ENCODE assay signal across 26 cellular contexts in the genomic region with DNA sequence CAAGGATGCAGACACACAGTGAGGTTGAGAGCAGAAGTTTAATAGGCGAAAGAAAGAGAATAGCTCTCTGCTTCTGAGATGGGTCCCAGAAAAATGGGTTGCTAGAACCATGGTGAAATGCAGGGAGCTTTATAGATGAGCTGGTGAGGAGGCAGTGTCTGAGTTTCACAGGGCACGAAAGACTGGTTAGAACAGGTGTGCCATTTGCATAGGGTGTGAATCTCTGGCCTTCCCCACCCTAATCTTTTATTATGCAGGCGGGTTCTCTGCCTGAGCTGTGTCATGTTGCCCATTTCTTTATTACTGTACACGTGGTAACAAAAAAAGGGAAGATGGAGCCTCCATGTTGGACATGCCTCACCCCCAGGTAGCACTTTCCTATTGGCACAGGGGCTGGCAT.
"Had no signal": no experiment of that assay in that cellular context is flagged by ENCODE, and none has a peak within 500 bp of the region (broad histone marks: within the 10 kb centered on the region; RNA-seq: fewer than 3 reads in every experiment).

No MANE protein-coding gene starts in this region.

- FAIRE-seq: islet of Langerhans, pancreas, TTC549 had no signal

- DNase-seq: activated CD4-positive, alpha-beta T cell treated with anti-CD3 and anti-CD28 coated beads, Interleukin-2, amount 10 ng/mL, durations not matched to agents 7 days and 5 days; activated CD4-positive, CD25-positive, alpha-beta regulatory T cell treated with anti-CD3 and anti-CD28 coated beads, Interleukin-2, amount 50 U/mL, for 72 hours; activated CD8-positive, alpha-beta T cell treated with anti-CD3 and anti-CD28 coated beads, Interleukin-2, amount 10 ng/mL, durations not matched to agents 7 days and 5 days; activated T-cell treated with anti-CD3 and anti-CD28 coated beads, Interleukin-2, amount 50 U/mL, for 1 hour; adrenal gland; brain microvascular endothelial cell; central memory CD4-positive, alpha-beta T cell; dorsolateral prefrontal cortex; effector memory CD8-positive, alpha-beta T cell; heart left ventricle; left cardiac atrium; mesenchymal stem cell; nephron progenitor cell; pancreas; psoas muscle; stimulated activated CD4-positive, alpha-beta T cell treated with anti-CD3 and anti-CD28 coated beads, Interleukin-12 subunit alpha, Interleukin-12 subunit beta, amount 100 ng/mL, for 4 hours; stimulated activated naive CD8-positive, alpha-beta T cell treated with anti-CD3 and anti-CD28 coated beads, Interleukin-15, amount 100 ng/mL, for 72 hours; tibial artery; uterus; WERI-Rb-1 had no signal

- H3K4me1 ChIP-seq: adrenal gland, ascending aorta, heart left ventricle, pancreas, psoas muscle, right atrium auricular region, tibial artery, uterus had no signal

- ATAC-seq: activated CD8-positive, alpha-beta T cell treated with anti-CD3 and anti-CD28 coated beads, Interleukin-2, amount 10 ng/mL, durations not matched to agents 7 days and 5 days; activated naive CD4-positive, alpha-beta T cell treated with anti-CD3 and anti-CD28 coated beads, Interleukin-2, amount 50 U/mL, for 72 hours; effector memory CD8-positive, alpha-beta T cell; heart left ventricle; left cardiac atrium; pancreas; psoas muscle; stimulated activated effector memory CD8-positive, alpha-beta T cell treated with anti-CD3 and anti-CD28 coated beads, Interleukin-12 subunit alpha, Interleukin-12 subunit beta, amount 100 ng/mL, for 72 hours; stimulated activated naive CD8-positive, alpha-beta T cell treated with anti-CD3 and anti-CD28 coated beads, Interleukin-15, amount 100 ng/mL, for 72 hours had no signal

- H3K27me3 ChIP-seq: ascending aorta, brain microvascular endothelial cell, pancreas, right atrium auricular region, tibial artery, uterus had no signal

- H3K9me3 ChIP-seq: adrenal gland, ascending aorta, heart left ventricle, pancreas, psoas muscle, right atrium auricular region, tibial artery, uterus had no signal

- H3K36me3 ChIP-seq: adrenal gland, ascending aorta, brain microvascular endothelial cell, heart left ventricle, pancreas, right atrium auricular region, tibial artery, uterus, WERI-Rb-1 had no signal

- H3K27ac ChIP-seq: adrenal gland, ascending aorta, brain microvascular endothelial cell, dorsolateral prefrontal cortex, heart left ventricle, pancreas, psoas muscle, right atrium auricular region, tibial artery, uterus, WERI-Rb-1 had no signal

- H3K4me3 ChIP-seq: adrenal gland, ascending aorta, dorsolateral prefrontal cortex, heart left ventricle, pancreas, psoas muscle, right atrium auricular region, tibial artery, uterus had no signal
